Comparison of ENCODE assay signal across 28 cellular contexts in the genomic region with DNA sequence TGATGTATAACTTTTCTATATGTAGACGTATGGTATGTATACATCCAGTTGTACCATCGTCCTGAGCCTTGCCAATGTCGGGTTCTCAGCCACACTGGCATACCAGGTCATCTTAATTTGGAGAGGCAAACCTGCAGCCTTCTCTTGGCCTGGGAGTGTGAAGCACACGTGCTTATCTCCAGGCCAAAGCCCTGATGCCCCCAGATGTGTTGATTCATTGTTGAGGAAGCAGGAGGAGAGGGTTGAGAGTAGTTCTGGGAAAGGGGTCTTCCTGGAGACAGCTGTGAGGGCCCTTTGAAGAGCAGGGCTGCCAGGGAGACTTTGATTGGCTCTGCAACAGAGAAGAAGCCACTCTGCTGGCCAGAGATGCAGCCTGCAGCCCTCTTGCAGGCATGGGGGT.
"Had no signal": no experiment of that assay in that cellular context is flagged by ENCODE, and none has a peak within 500 bp of the region (broad histone marks: within the 10 kb centered on the region; RNA-seq: fewer than 3 reads in every experiment).

No MANE protein-coding gene starts in this region.

- H3K9me3 ChIP-seq: stomach, suprapubic skin, testis, thoracic aorta, thyroid gland, tibial artery, tibial nerve, transverse colon, upper lobe of left lung, upper lobe of right lung, uterus, vagina had no signal

- H3K4me1 Mint-ChIP-seq: stimulated activated effector memory CD8-positive, alpha-beta T cell treated with anti-CD3 and anti-CD28 coated beads, Interleukin-12 subunit alpha, Interleukin-12 subunit beta, amount 100 ng/mL, for 72 hours; stimulated activated memory B cell treated with anti-CD40 and anti-IgM and Interleukin-4, amounts not matched to agents 10 μg/mL and 1 μg/mL and 100 μg/mL, for 72 hours; stimulated activated naive B cell treated with anti-CD40 and anti-IgM and Interleukin-4, amounts not matched to agents 10 μg/mL and 1 μg/mL and 100 μg/mL, for 72 hours; stimulated activated naive CD8-positive, alpha-beta T cell treated with anti-CD3 and anti-CD28 coated beads, Interleukin-15, amount 100 ng/mL, for 72 hours had no signal

- H3K9me3 Mint-ChIP-seq: stimulated activated effector memory CD8-positive, alpha-beta T cell treated with anti-CD3 and anti-CD28 coated beads, Interleukin-12 subunit alpha, Interleukin-12 subunit beta, amount 100 ng/mL, for 72 hours; stimulated activated memory B cell treated with anti-CD40 and anti-IgM and Interleukin-4, amounts not matched to agents 10 μg/mL and 1 μg/mL and 100 μg/mL, for 72 hours; stimulated activated naive B cell treated with anti-CD40 and anti-IgM and Interleukin-4, amounts not matched to agents 10 μg/mL and 1 μg/mL and 100 μg/mL, for 72 hours; stimulated activated naive CD8-positive, alpha-beta T cell treated with anti-CD3 and anti-CD28 coated beads, Interleukin-15, amount 100 ng/mL, for 72 hours; stimulated activated naive CD8-positive, alpha-beta T cell treated with anti-CD3 and anti-CD28 coated beads, Interleukin-15, Interleukin-2, amounts not matched to agents 100 ng/mL and 50 ng/mL, for 24 hours; type B pancreatic cell had no signal

- DNase-seq: stimulated activated CD4-positive, alpha-beta T cell treated with anti-CD3 and anti-CD28 coated beads, Interleukin-2, amount 100 ng/mL, for 48 hours; stimulated activated CD4-positive, alpha-beta T cell treated with anti-CD3 and anti-CD28 coated beads, Interleukin-4, amount 100 ng/mL, for 1 hour; stimulated activated CD4-positive, alpha-beta T cell treated with anti-CD3 and anti-CD28 coated beads, Interleukin-4, amount 100 ng/mL, for 24 hours; stimulated activated CD4-positive, alpha-beta T cell treated with anti-CD3 and anti-CD28 coated beads, Interleukin-4, amount 100 ng/mL, for 4 hours; stimulated activated CD8-positive, alpha-beta memory T cell treated with anti-CD3 and anti-CD28 coated beads, Interleukin-4, amount 100 ng/mL, for 48 hours; stimulated activated naive B cell treated with anti-CD40 and anti-IgM and Interleukin-4, amounts not matched to agents 10 μg/mL and 1 μg/mL and 100 μg/mL, for 72 hours; stimulated activated naive CD4-positive, alpha-beta T cell; stimulated activated naive CD4-positive, alpha-beta T cell treated with Interleukin-2 at 50 U/mL for 16 hours; stimulated activated naive CD8-positive, alpha-beta T cell treated with anti-CD3 and anti-CD28 coated beads, Interleukin-15, amount 100 ng/mL, for 72 hours; stimulated activated naive CD8-positive, alpha-beta T cell treated with anti-CD3 and anti-CD28 coated beads, Interleukin-15, Interleukin-2, amounts not matched to agents 100 U/mL and 50 U/mL, for 24 hours; stomach; testis; thyroid gland; tibial artery; transverse colon; trophoblast cell; upper lobe of left lung; uterus had no signal

- H3K4me3 Mint-ChIP-seq: stimulated activated effector memory CD8-positive, alpha-beta T cell treated with anti-CD3 and anti-CD28 coated beads, Interleukin-12 subunit alpha, Interleukin-12 subunit beta, amount 100 ng/mL, for 72 hours; stimulated activated memory B cell treated with anti-CD40 and anti-IgM and Interleukin-4, amounts not matched to agents 10 μg/mL and 1 μg/mL and 100 μg/mL, for 72 hours; stimulated activated naive B cell treated with anti-CD40 and anti-IgM and Interleukin-4, amounts not matched to agents 10 μg/mL and 1 μg/mL and 100 μg/mL, for 72 hours; stimulated activated naive CD8-positive, alpha-beta T cell treated with anti-CD3 and anti-CD28 coated beads, Interleukin-15, amount 100 ng/mL, for 72 hours; stimulated activated naive CD8-positive, alpha-beta T cell treated with anti-CD3 and anti-CD28 coated beads, Interleukin-15, Interleukin-2, amounts not matched to agents 100 ng/mL and 50 ng/mL, for 24 hours; type B pancreatic cell had no signal

- H3K4me3 ChIP-seq: stomach, suprapubic skin, testis, thoracic aorta, thyroid gland, tibial artery, tibial nerve, transverse colon, upper lobe of left lung, upper lobe of right lung, uterus, vagina had no signal

- H3K36me3 Mint-ChIP-seq: stimulated activated effector memory CD8-positive, alpha-beta T cell treated with anti-CD3 and anti-CD28 coated beads, Interleukin-12 subunit alpha, Interleukin-12 subunit beta, amount 100 ng/mL, for 72 hours; stimulated activated memory B cell treated with anti-CD40 and anti-IgM and Interleukin-4, amounts not matched to agents 10 μg/mL and 1 μg/mL and 100 μg/mL, for 72 hours; stimulated activated naive B cell treated with anti-CD40 and anti-IgM and Interleukin-4, amounts not matched to agents 10 μg/mL and 1 μg/mL and 100 μg/mL, for 72 hours; type B pancreatic cell had no signal

- H3K27me3 ChIP-seq: suprapubic skin, testis, thyroid gland, tibial nerve, upper lobe of left lung, upper lobe of right lung, vagina had no signal

- H3K36me3 ChIP-seq: stomach, suprapubic skin, thoracic aorta, thyroid gland, tibial artery, tibial nerve, transverse colon, upper lobe of left lung, upper lobe of right lung, uterus, vagina had no signal

- H3K27ac Mint-ChIP-seq: stimulated activated effector memory CD8-positive, alpha-beta T cell treated with anti-CD3 and anti-CD28 coated beads, Interleukin-12 subunit alpha, Interleukin-12 subunit beta, amount 100 ng/mL, for 72 hours; stimulated activated memory B cell treated with anti-CD40 and anti-IgM and Interleukin-4, amounts not matched to agents 10 μg/mL and 1 μg/mL and 100 μg/mL, for 72 hours; stimulated activated naive B cell treated with anti-CD40 and anti-IgM and Interleukin-4, amounts not matched to agents 10 μg/mL and 1 μg/mL and 100 μg/mL, for 72 hours; stimulated activated naive CD8-positive, alpha-beta T cell treated with anti-CD3 and anti-CD28 coated beads, Interleukin-15, amount 100 ng/mL, for 72 hours; stimulated activated naive CD8-positive, alpha-beta T cell treated with anti-CD3 and anti-CD28 coated beads, Interleukin-15, Interleukin-2, amounts not matched to agents 100 ng/mL and 50 ng/mL, for 24 hours; type B pancreatic cell had no signal

- ATAC-seq: stimulated activated effector memory CD8-positive, alpha-beta T cell treated with anti-CD3 and anti-CD28 coated beads, Interleukin-12 subunit alpha, Interleukin-12 subunit beta, amount 100 ng/mL, for 72 hours; stimulated activated memory B cell treated with anti-CD40 and anti-IgM and Interleukin-4, amounts not matched to agents 10 μg/mL and 1 μg/mL and 100 μg/mL, for 72 hours; stimulated activated naive B cell treated with anti-CD40 and anti-IgM and Interleukin-4, amounts not matched to agents 10 μg/mL and 1 μg/mL and 100 μg/mL, for 72 hours; stimulated activated naive CD8-positive, alpha-beta T cell treated with anti-CD3 and anti-CD28 coated beads, Interleukin-15, amount 100 ng/mL, for 72 hours; stimulated activated naive CD8-positive, alpha-beta T cell treated with anti-CD3 and anti-CD28 coated beads, Interleukin-15, Interleukin-2, amounts not matched to agents 100 U/mL and 50 U/mL, for 24 hours; upper lobe of right lung had no signal

- H3K27ac ChIP-seq: stomach, suprapubic skin, testis, thoracic aorta, thyroid gland, tibial artery, tibial nerve, transverse colon, upper lobe of left lung, upper lobe of right lung, uterus, vagina had no signal

- FAIRE-seq: urothelium cell line had no signal

- H3K4me1 ChIP-seq: stomach, suprapubic skin, testis, thyroid gland, tibial artery, tibial nerve, transverse colon, upper lobe of left lung, upper lobe of right lung, uterus, vagina had no signal
